ENCODE assay signal across 1 cellular context in the genomic region with DNA sequence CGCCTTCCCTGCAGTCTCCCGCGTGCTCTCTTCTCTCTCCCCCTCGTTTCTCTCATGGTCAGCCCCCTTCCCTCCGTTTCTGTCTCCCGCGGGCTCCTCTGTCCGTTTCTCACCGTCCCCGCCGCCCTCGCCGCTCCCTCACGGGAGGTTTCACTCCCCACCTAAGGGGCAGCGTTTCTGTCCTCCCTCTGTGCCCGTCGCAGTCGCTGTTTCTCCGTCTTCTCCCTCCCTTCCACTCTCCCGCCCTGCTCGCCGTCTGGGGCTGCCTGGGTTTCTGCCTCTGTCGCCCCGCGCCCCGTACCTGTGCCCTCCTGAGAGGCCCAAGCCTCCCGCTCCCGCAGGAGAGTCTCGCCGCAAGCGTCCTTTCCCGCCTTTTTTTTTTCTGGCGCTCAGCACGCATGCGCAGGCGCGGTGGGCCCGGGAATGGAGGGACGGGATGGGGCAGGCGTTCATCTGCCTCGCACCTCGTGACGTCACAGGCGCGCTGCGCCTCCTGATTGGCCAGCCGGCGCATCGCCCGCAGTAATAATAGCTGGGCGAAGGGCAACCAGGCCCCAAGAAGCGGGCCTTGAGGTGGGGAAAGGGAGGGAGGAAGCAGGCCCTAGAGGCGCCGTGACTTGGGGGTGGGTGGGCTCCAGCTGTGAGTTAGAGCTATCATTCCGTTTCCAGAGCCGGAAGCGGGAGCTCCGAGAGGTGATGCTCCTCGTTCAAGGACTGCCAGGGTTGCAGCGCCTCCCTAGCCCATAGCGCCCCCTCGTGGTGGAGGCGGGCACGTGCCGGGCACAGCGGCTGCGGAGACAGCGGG.
A peak's percentile ranks its signal among the peaks of the same experiment; 100 is the strongest.
TF ChIP-seq lines count a peak whose summit lies in the region.

No MANE protein-coding gene starts in this region.

TF ChIP-seq in GM12878, 131 proteins besides CTCF, POLR2A, EP300 and RAD21 (continued from another document and continues in another):
- TF ChIP-seq, protein P1, sequence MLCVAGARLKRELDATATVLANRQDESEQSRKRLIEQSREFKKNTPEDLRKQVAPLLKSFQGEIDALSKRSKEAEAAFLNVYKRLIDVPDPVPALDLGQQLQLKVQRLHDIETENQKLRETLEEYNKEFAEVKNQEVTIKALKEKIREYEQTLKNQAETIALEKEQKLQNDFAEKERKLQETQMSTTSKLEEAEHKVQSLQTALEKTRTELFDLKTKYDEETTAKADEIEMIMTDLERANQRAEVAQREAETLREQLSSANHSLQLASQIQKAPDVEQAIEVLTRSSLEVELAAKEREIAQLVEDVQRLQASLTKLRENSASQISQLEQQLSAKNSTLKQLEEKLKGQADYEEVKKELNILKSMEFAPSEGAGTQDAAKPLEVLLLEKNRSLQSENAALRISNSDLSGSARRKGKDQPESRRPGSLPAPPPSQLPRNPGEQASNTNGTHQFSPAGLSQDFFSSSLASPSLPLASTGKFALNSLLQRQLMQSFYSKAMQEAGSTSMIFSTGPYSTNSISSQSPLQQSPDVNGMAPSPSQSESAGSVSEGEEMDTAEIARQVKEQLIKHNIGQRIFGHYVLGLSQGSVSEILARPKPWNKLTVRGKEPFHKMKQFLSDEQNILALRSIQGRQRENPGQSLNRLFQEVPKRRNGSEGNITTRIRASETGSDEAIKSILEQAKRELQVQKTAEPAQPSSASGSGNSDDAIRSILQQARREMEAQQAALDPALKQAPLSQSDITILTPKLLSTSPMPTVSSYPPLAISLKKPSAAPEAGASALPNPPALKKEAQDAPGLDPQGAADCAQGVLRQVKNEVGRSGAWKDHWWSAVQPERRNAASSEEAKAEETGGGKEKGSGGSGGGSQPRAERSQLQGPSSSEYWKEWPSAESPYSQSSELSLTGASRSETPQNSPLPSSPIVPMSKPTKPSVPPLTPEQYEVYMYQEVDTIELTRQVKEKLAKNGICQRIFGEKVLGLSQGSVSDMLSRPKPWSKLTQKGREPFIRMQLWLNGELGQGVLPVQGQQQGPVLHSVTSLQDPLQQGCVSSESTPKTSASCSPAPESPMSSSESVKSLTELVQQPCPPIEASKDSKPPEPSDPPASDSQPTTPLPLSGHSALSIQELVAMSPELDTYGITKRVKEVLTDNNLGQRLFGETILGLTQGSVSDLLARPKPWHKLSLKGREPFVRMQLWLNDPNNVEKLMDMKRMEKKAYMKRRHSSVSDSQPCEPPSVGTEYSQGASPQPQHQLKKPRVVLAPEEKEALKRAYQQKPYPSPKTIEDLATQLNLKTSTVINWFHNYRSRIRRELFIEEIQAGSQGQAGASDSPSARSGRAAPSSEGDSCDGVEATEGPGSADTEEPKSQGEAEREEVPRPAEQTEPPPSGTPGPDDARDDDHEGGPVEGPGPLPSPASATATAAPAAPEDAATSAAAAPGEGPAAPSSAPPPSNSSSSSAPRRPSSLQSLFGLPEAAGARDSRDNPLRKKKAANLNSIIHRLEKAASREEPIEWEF (IDR thresholded peaks at IDR 0.05; ENCODE audit: insufficient replicate concordance, low read depth, low read length), result no peak
- no peak for TF ChIP-seq TCF7 (IDR thresholded peaks at IDR 0.05; ENCODE audit: borderline replicate concordance)
- no peak for TF ChIP-seq MYC (IDR thresholded peaks at IDR 0.05; ENCODE audit: insufficient read depth, insufficient read length, insufficient replicate concordance, low read length, severe bottlenecking)
- TF ChIP-seq, protein P2, sequence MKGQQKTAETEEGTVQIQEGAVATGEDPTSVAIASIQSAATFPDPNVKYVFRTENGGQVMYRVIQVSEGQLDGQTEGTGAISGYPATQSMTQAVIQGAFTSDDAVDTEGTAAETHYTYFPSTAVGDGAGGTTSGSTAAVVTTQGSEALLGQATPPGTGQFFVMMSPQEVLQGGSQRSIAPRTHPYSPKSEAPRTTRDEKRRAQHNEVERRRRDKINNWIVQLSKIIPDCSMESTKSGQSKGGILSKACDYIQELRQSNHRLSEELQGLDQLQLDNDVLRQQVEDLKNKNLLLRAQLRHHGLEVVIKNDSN (IDR thresholded peaks at IDR 0.05; ENCODE audit: borderline replicate concordance, extremely low read length, insufficient read depth, low read depth, low read length), result peak; percentile 75
- TF ChIP-seq SIX5 (IDR thresholded peaks at IDR 0.05; ENCODE audit: low read depth, low read length, severe bottlenecking), result no peak
- TF ChIP-seq, protein P3, sequence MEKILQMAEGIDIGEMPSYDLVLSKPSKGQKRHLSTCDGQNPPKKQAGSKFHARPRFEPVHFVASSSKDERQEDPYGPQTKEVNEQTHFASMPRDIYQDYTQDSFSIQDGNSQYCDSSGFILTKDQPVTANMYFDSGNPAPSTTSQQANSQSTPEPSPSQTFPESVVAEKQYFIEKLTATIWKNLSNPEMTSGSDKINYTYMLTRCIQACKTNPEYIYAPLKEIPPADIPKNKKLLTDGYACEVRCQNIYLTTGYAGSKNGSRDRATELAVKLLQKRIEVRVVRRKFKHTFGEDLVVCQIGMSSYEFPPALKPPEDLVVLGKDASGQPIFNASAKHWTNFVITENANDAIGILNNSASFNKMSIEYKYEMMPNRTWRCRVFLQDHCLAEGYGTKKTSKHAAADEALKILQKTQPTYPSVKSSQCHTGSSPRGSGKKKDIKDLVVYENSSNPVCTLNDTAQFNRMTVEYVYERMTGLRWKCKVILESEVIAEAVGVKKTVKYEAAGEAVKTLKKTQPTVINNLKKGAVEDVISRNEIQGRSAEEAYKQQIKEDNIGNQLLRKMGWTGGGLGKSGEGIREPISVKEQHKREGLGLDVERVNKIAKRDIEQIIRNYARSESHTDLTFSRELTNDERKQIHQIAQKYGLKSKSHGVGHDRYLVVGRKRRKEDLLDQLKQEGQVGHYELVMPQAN (conservative IDR thresholded peaks at IDR 0.05), result no peak
- peak; percentile 77 for TF ChIP-seq SMARCA5 (IDR thresholded peaks at IDR 0.05)
- TF ChIP-seq CHD2 (IDR thresholded peaks at IDR 0.05; ENCODE audit: borderline replicate concordance, low read depth, low read length), result peak; percentile 57; the same call in 1 of the 2 replicates
- TF ChIP-seq SRF (IDR thresholded peaks at IDR 0.05; ENCODE audit: low read depth in 2 of 2, low read length in 2 of 2), result no peak
- no peak for TF ChIP-seq SIN3A (IDR thresholded peaks at IDR 0.05; ENCODE audit: low read depth, low read length)
- TF ChIP-seq SP1 (IDR thresholded peaks at IDR 0.05; ENCODE audit: low read depth, low read length), result peak; percentile 71
- TF ChIP-seq, protein P4, sequence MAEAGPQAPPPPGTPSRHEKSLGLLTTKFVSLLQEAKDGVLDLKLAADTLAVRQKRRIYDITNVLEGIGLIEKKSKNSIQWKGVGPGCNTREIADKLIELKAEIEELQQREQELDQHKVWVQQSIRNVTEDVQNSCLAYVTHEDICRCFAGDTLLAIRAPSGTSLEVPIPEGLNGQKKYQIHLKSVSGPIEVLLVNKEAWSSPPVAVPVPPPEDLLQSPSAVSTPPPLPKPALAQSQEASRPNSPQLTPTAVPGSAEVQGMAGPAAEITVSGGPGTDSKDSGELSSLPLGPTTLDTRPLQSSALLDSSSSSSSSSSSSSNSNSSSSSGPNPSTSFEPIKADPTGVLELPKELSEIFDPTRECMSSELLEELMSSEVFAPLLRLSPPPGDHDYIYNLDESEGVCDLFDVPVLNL (IDR thresholded peaks at IDR 0.05; ENCODE audit: low read depth, low read length), result 0 out of 2 replicates have a peak, but pooled peaks have one; percentile 39
- peak; percentile 77 for TF ChIP-seq NRF1 (conservative IDR thresholded peaks at IDR 0.05; ENCODE audit: low read depth, low read length)
- TF ChIP-seq, protein P5, sequence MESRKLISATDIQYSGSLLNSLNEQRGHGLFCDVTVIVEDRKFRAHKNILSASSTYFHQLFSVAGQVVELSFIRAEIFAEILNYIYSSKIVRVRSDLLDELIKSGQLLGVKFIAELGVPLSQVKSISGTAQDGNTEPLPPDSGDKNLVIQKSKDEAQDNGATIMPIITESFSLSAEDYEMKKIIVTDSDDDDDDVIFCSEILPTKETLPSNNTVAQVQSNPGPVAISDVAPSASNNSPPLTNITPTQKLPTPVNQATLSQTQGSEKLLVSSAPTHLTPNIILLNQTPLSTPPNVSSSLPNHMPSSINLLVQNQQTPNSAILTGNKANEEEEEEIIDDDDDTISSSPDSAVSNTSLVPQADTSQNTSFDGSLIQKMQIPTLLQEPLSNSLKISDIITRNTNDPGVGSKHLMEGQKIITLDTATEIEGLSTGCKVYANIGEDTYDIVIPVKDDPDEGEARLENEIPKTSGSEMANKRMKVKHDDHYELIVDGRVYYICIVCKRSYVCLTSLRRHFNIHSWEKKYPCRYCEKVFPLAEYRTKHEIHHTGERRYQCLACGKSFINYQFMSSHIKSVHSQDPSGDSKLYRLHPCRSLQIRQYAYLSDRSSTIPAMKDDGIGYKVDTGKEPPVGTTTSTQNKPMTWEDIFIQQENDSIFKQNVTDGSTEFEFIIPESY (IDR thresholded peaks at IDR 0.05), result peak; percentile 80; the same call in 1 of the 2 replicates
- TF ChIP-seq CBFB (IDR thresholded peaks at IDR 0.05; ENCODE audit: low read depth), result no peak
- TF ChIP-seq NR2C1 (IDR thresholded peaks at IDR 0.05), result no peak
- no peak for TF ChIP-seq PAX5 (IDR thresholded peaks at IDR 0.05; ENCODE audit: borderline replicate concordance, low read depth, low read length)
- TF ChIP-seq, protein P6, sequence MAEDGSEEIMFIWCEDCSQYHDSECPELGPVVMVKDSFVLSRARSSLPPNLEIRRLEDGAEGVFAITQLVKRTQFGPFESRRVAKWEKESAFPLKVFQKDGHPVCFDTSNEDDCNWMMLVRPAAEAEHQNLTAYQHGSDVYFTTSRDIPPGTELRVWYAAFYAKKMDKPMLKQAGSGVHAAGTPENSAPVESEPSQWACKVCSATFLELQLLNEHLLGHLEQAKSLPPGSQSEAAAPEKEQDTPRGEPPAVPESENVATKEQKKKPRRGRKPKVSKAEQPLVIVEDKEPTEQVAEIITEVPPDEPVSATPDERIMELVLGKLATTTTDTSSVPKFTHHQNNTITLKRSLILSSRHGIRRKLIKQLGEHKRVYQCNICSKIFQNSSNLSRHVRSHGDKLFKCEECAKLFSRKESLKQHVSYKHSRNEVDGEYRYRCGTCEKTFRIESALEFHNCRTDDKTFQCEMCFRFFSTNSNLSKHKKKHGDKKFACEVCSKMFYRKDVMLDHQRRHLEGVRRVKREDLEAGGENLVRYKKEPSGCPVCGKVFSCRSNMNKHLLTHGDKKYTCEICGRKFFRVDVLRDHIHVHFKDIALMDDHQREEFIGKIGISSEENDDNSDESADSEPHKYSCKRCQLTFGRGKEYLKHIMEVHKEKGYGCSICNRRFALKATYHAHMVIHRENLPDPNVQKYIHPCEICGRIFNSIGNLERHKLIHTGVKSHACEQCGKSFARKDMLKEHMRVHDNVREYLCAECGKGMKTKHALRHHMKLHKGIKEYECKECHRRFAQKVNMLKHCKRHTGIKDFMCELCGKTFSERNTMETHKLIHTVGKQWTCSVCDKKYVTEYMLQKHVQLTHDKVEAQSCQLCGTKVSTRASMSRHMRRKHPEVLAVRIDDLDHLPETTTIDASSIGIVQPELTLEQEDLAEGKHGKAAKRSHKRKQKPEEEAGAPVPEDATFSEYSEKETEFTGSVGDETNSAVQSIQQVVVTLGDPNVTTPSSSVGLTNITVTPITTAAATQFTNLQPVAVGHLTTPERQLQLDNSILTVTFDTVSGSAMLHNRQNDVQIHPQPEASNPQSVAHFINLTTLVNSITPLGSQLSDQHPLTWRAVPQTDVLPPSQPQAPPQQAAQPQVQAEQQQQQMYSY (CRISPR knock-in tag; IDR thresholded peaks at IDR 0.05), result no peak
- peak; percentile 72; the same call in 1 of the 2 replicates for TF ChIP-seq GATAD2B (conservative IDR thresholded peaks at IDR 0.05; ENCODE audit: low read depth)
- TF ChIP-seq, protein P7, sequence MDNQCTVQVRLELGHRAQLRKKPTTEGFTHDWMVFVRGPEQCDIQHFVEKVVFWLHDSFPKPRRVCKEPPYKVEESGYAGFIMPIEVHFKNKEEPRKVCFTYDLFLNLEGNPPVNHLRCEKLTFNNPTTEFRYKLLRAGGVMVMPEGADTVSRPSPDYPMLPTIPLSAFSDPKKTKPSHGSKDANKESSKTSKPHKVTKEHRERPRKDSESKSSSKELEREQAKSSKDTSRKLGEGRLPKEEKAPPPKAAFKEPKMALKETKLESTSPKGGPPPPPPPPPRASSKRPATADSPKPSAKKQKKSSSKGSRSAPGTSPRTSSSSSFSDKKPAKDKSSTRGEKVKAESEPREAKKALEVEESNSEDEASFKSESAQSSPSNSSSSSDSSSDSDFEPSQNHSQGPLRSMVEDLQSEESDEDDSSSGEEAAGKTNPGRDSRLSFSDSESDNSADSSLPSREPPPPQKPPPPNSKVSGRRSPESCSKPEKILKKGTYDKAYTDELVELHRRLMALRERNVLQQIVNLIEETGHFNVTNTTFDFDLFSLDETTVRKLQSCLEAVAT (IDR thresholded peaks at IDR 0.05), result peak; percentile 94
- no peak for TF ChIP-seq IRF4 (IDR thresholded peaks at IDR 0.05; ENCODE audit: low read depth, low read length)
- TF ChIP-seq, protein P8, sequence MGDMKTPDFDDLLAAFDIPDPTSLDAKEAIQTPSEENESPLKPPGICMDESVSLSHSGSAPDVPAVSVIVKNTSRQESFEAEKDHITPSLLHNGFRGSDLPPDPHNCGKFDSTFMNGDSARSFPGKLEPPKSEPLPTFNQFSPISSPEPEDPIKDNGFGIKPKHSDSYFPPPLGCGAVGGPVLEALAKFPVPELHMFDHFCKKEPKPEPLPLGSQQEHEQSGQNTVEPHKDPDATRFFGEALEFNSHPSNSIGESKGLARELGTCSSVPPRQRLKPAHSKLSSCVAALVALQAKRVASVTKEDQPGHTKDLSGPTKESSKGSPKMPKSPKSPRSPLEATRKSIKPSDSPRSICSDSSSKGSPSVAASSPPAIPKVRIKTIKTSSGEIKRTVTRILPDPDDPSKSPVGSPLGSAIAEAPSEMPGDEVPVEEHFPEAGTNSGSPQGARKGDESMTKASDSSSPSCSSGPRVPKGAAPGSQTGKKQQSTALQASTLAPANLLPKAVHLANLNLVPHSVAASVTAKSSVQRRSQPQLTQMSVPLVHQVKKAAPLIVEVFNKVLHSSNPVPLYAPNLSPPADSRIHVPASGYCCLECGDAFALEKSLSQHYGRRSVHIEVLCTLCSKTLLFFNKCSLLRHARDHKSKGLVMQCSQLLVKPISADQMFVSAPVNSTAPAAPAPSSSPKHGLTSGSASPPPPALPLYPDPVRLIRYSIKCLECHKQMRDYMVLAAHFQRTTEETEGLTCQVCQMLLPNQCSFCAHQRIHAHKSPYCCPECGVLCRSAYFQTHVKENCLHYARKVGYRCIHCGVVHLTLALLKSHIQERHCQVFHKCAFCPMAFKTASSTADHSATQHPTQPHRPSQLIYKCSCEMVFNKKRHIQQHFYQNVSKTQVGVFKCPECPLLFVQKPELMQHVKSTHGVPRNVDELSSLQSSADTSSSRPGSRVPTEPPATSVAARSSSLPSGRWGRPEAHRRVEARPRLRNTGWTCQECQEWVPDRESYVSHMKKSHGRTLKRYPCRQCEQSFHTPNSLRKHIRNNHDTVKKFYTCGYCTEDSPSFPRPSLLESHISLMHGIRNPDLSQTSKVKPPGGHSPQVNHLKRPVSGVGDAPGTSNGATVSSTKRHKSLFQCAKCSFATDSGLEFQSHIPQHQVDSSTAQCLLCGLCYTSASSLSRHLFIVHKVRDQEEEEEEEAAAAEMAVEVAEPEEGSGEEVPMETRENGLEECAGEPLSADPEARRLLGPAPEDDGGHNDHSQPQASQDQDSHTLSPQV (IDR thresholded peaks at IDR 0.05), result no peak
- no peak for TF ChIP-seq ZNF24 (IDR thresholded peaks at IDR 0.05)
- peak; percentile 23 to 31; a peak in 2 of 4 replicates for TF ChIP-seq IKZF2 (IDR thresholded peaks at IDR 0.05)
- 0 out of 2 replicates have a peak, but pooled peaks have one; percentile 25 for TF ChIP-seq TAF1 (IDR thresholded peaks at IDR 0.05; ENCODE audit: borderline replicate concordance, low read depth, low read length)
- 0 out of 2 replicates have a peak, but pooled peaks have one; percentile 8 for TF ChIP-seq MEF2A (IDR thresholded peaks at IDR 0.05; ENCODE audit: insufficient read depth, low read depth, low read length)
- TF ChIP-seq HDGF (IDR thresholded peaks at IDR 0.05), result no peak
- no peak for TF ChIP-seq EZH2 (IDR thresholded peaks at IDR 0.05; ENCODE audit: borderline replicate concordance, control insufficient read depth, low read depth, low read length)
- peak; percentile 78 for TF ChIP-seq ATF7 (IDR thresholded peaks at IDR 0.05; ENCODE audit: low read depth)
- TF ChIP-seq BCL11A (IDR thresholded peaks at IDR 0.05; ENCODE audit: low read depth, low read length), result no peak
- no peak for TF ChIP-seq ESRRA (IDR thresholded peaks at IDR 0.05; ENCODE audit: low read length)
- TF ChIP-seq RCOR1 (conservative IDR thresholded peaks at IDR 0.05; ENCODE audit: low read depth, low read length), result no peak
